Comparison of ENCODE assay signal across 4 cellular contexts in genomic region chr4:66887061-66887460, GRCh38.
"Had no signal": no experiment of that assay in that cellular context is flagged by ENCODE, and none has a peak within 500 bp of the region (broad histone marks: within the 10 kb centered on the region; RNA-seq: fewer than 3 reads in every experiment).

No MANE protein-coding gene starts in this region.

- H3K4me3 ChIP-seq: K562 had no signal

- DNase-seq: IMR-90, KBM-7, KG1 had no signal
